ENCODE assay signal across 1 cellular context in the genomic region with DNA sequence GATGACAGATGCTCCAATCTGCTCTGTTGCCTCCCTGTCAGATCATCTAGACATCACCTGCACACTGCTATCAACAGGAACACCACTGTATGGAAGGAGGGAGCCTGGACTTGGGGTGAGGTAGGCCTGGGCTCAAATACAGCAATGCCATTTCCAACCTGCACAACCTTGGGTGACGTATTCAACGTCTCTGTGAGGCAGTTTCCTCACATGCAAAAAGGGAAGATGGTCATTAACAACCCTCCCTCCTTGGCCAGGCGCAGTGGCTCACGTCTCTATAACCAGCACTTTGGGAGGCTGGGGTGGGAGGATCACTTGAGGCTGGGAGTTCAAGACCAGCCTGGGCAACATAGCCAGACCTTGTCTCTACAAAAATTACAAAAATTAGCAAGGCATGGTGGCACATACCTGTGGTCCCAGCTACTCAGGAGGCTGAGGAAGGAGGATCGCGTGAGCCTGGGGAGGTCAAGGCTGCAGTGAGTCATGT.
TF ChIP-seq lines count a peak whose summit lies in the region.

No MANE protein-coding gene starts in this region.

TF ChIP-seq in HCT116, 20 proteins besides CTCF, POLR2A, EP300 and RAD21 (continued from another document):
- TF ChIP-seq, protein P1, sequence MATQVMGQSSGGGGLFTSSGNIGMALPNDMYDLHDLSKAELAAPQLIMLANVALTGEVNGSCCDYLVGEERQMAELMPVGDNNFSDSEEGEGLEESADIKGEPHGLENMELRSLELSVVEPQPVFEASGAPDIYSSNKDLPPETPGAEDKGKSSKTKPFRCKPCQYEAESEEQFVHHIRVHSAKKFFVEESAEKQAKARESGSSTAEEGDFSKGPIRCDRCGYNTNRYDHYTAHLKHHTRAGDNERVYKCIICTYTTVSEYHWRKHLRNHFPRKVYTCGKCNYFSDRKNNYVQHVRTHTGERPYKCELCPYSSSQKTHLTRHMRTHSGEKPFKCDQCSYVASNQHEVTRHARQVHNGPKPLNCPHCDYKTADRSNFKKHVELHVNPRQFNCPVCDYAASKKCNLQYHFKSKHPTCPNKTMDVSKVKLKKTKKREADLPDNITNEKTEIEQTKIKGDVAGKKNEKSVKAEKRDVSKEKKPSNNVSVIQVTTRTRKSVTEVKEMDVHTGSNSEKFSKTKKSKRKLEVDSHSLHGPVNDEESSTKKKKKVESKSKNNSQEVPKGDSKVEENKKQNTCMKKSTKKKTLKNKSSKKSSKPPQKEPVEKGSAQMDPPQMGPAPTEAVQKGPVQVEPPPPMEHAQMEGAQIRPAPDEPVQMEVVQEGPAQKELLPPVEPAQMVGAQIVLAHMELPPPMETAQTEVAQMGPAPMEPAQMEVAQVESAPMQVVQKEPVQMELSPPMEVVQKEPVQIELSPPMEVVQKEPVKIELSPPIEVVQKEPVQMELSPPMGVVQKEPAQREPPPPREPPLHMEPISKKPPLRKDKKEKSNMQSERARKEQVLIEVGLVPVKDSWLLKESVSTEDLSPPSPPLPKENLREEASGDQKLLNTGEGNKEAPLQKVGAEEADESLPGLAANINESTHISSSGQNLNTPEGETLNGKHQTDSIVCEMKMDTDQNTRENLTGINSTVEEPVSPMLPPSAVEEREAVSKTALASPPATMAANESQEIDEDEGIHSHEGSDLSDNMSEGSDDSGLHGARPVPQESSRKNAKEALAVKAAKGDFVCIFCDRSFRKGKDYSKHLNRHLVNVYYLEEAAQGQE (IDR thresholded peaks at IDR 0.05; ENCODE audit: low read depth), result no peak
- no peak for TF ChIP-seq SRF (IDR thresholded peaks at IDR 0.05; ENCODE audit: low read depth)
- TF ChIP-seq CBX3 (IDR thresholded peaks at IDR 0.05; ENCODE audit: low read depth), result no peak
- TF ChIP-seq EGR1 (IDR thresholded peaks at IDR 0.05; ENCODE audit: low read depth), result no peak
- TF ChIP-seq CEBPB (IDR thresholded peaks at IDR 0.05; ENCODE audit: low read depth), result no peak
- no peak for TF ChIP-seq TCF7L2 (IDR thresholded peaks at IDR 0.05; ENCODE audit: borderline replicate concordance, extremely low read depth, insufficient read depth, insufficient read length)
- TF ChIP-seq SP1 (IDR thresholded peaks at IDR 0.05; ENCODE audit: low read depth), result no peak
- no peak for TF ChIP-seq SIN3A (IDR thresholded peaks at IDR 0.05; ENCODE audit: low read depth)
